Comparison of ENCODE assay signal across 18 cellular contexts in genomic region chr19:15843823-15844222, GRCh38. TPM values are rescaled to one million over a fixed set of nuclear protein-coding genes. Genes with fewer than 3 reads are reported as not detected.
DNase-seq lines count a peak whose midpoint lies in the region; ATAC-seq and TF ChIP-seq lines count a peak whose summit lies in the region.
"Not testable (repeated sequence)": the region's sequence is repeated elsewhere in the genome, so short reads cannot be mapped to it uniquely, and the experiment has no call there.
"Had no signal": no experiment of that assay in that cellular context is flagged by ENCODE, and none has a peak within 500 bp of the region (broad histone marks: within the 10 kb centered on the region; RNA-seq: fewer than 3 reads in every experiment).

No MANE protein-coding gene starts in this region.

- not testable (repeated sequence) for H3K27ac ChIP-seq in CD4-positive, alpha-beta T cell (ENCODE audit: low read depth, low read length); lower lobe of right lung

- POLR2A ChIA-PET in CD4-positive, alpha-beta T cell (lab: Charles Lee), result interaction anchor here (1.2 to 1.4 kb wide), 2 partner anchors 8 to 18 kb away, joined by 5 to 7 read pairs; no protein-coding TSS in a partner anchor
- POLR2A ChIA-PET in activated CD4-positive, alpha-beta T cell treated with anti-CD3 and anti-CD28 coated beads for 36 hours (lab: Charles Lee), result not testable (repeated sequence)

- H3K4me1 ChIP-seq in lower lobe of right lung, result not testable (repeated sequence)

- CTCF ChIA-PET in CD4-positive, alpha-beta T cell (lab: Charles Lee), result not testable (repeated sequence)
- CTCF ChIA-PET in activated CD4-positive, alpha-beta T cell treated with anti-CD3 and anti-CD28 coated beads for 36 hours (lab: Charles Lee), result interaction anchor here (0.6 to 1.3 kb wide), 3 partner anchors 13 to 333 kb away, joined by 3 to 4 read pairs (median 4); no protein-coding TSS in a partner anchor

- H3K27me3 Mint-ChIP-seq in CD4-positive, alpha-beta T cell; activated CD4-positive, alpha-beta T cell treated with anti-CD3 and anti-CD28 coated beads for 36 hours; activated naive CD4-positive, alpha-beta T cell treated with anti-CD3 and anti-CD28 coated beads, Interleukin-2, amount 50 U/mL, for 24 hours; effector memory CD8-positive, alpha-beta T cell: not testable (repeated sequence)

- H3K9me3 ChIP-seq in CD4-positive, alpha-beta T cell (ENCODE audit: control insufficient read depth, low read length); lower lobe of right lung: not testable (repeated sequence)

- H3K4me1 Mint-ChIP-seq in CD4-positive, alpha-beta T cell (ENCODE audit: low read depth), result peaks cover 40% of the 10 kb centered on the region
- H3K4me1 Mint-ChIP-seq in activated CD4-positive, alpha-beta T cell treated with anti-CD3 and anti-CD28 coated beads for 36 hours, result peaks cover 21% of the 10 kb centered on the region
- peaks cover 43% of the 10 kb centered on the region for H3K4me1 Mint-ChIP-seq in activated naive CD4-positive, alpha-beta T cell treated with anti-CD3 and anti-CD28 coated beads, Interleukin-2, amount 50 U/mL, for 24 hours
- H3K4me1 Mint-ChIP-seq in effector memory CD8-positive, alpha-beta T cell (ENCODE audit: low read depth in 2 of 2), result peaks cover 32 to 39% of the 10 kb centered on the region in 2 donors
- H3K4me1 Mint-ChIP-seq in stimulated activated effector memory CD8-positive, alpha-beta T cell treated with anti-CD3 and anti-CD28 coated beads, Interleukin-12 subunit alpha, Interleukin-12 subunit beta, amount 100 ng/mL, for 72 hours, result peaks cover 36% of the 10 kb centered on the region

- ATAC-seq in CD4-positive, alpha-beta T cell (ENCODE audit: poor library complexity); activated CD4-positive, alpha-beta T cell treated with anti-CD3 and anti-CD28 coated beads for 36 hours; effector memory CD8-positive, alpha-beta T cell (replicated peaks); stimulated activated effector memory CD8-positive, alpha-beta T cell treated with anti-CD3 and anti-CD28 coated beads, Interleukin-12 subunit alpha, Interleukin-12 subunit beta, amount 100 ng/mL, for 72 hours: not testable (repeated sequence)
- ATAC-seq in lower lobe of right lung, result peak; percentile 76 to 86

- not testable (repeated sequence) for TF ChIP-seq CTCF in CD4-positive, alpha-beta T cell (IDR thresholded peaks at IDR 0.05); lower lobe of right lung (IDR thresholded peaks at IDR 0.05)

- not testable (repeated sequence) for TF ChIP-seq EP300 in Ishikawa (IDR thresholded peaks at IDR 0.05; ENCODE audit: borderline replicate concordance)

- H3K27me3 ChIP-seq in CD4-positive, alpha-beta T cell (ENCODE audit: control insufficient read depth, insufficient read depth, low read length); lower lobe of right lung (ENCODE audit: low read depth): not testable (repeated sequence)

- intact Hi-C loops in CD4-positive, alpha-beta T cell (cut with DNase I, micrococcal nuclease); activated CD4-positive, alpha-beta T cell treated with anti-CD3 and anti-CD28 coated beads for 36 hours (cut with DNase I, micrococcal nuclease); lower lobe of right lung (cut with DNase I): not testable (repeated sequence)

- not testable (repeated sequence) for DNase-seq in CD4-positive, alpha-beta T cell; activated CD4-positive, alpha-beta T cell treated with anti-CD3 and anti-CD28 coated beads for 36 hours; effector memory CD8-positive, alpha-beta T cell; stimulated activated effector memory CD8-positive, alpha-beta T cell treated with anti-CD3 and anti-CD28 coated beads, Interleukin-12 subunit alpha, Interleukin-12 subunit beta, amount 100 ng/mL, for 72 hours (ENCODE audit: low spot score in 2 of 2)
- DNase-seq in NCI-H2029 treated with DMSO at 0.1 percent for 48 hours (lab: John Stamatoyannopoulos, UW) (peak; percentile 31), lower lobe of right lung (peak; percentile 93)

- not testable (repeated sequence) for H3K4me3 ChIP-seq in lower lobe of right lung

- H3K9me3 Mint-ChIP-seq in CD4-positive, alpha-beta T cell; activated CD4-positive, alpha-beta T cell treated with anti-CD3 and anti-CD28 coated beads for 36 hours (ENCODE audit: low read depth); activated naive CD4-positive, alpha-beta T cell treated with anti-CD3 and anti-CD28 coated beads, Interleukin-2, amount 50 U/mL, for 24 hours; effector memory CD8-positive, alpha-beta T cell; stimulated activated effector memory CD8-positive, alpha-beta T cell treated with anti-CD3 and anti-CD28 coated beads, Interleukin-12 subunit alpha, Interleukin-12 subunit beta, amount 100 ng/mL, for 72 hours: not testable (repeated sequence)

- not testable (repeated sequence) for H3K36me3 Mint-ChIP-seq in CD4-positive, alpha-beta T cell (ENCODE audit: low read depth); activated CD4-positive, alpha-beta T cell treated with anti-CD3 and anti-CD28 coated beads for 36 hours (ENCODE audit: low read depth); activated naive CD4-positive, alpha-beta T cell treated with anti-CD3 and anti-CD28 coated beads, Interleukin-2, amount 50 U/mL, for 24 hours; effector memory CD8-positive, alpha-beta T cell (ENCODE audit: insufficient read depth); stimulated activated effector memory CD8-positive, alpha-beta T cell treated with anti-CD3 and anti-CD28 coated beads, Interleukin-12 subunit alpha, Interleukin-12 subunit beta, amount 100 ng/mL, for 72 hours

- H3K4me3 Mint-ChIP-seq in CD4-positive, alpha-beta T cell, result peak overlapping the region; percentile 17
- not testable (repeated sequence) for H3K4me3 Mint-ChIP-seq in activated CD4-positive, alpha-beta T cell treated with anti-CD3 and anti-CD28 coated beads for 36 hours; activated naive CD4-positive, alpha-beta T cell treated with anti-CD3 and anti-CD28 coated beads, Interleukin-2, amount 50 U/mL, for 24 hours; stimulated activated effector memory CD8-positive, alpha-beta T cell treated with anti-CD3 and anti-CD28 coated beads, Interleukin-12 subunit alpha, Interleukin-12 subunit beta, amount 100 ng/mL, for 72 hours
- H3K4me3 Mint-ChIP-seq in effector memory CD8-positive, alpha-beta T cell, result peak overlapping the region; percentile 21 to 51

- H3K36me3 ChIP-seq in lower lobe of right lung, result not testable (repeated sequence)

- TF ChIP-seq RAD21 in Ishikawa (IDR thresholded peaks at IDR 0.05; ENCODE audit: low read depth), result not testable (repeated sequence)

- peak overlapping the region; percentile 76 for H3K27ac Mint-ChIP-seq in CD4-positive, alpha-beta T cell
- peak overlapping the region; percentile 22 for H3K27ac Mint-ChIP-seq in activated CD4-positive, alpha-beta T cell treated with anti-CD3 and anti-CD28 coated beads for 36 hours
- H3K27ac Mint-ChIP-seq in activated naive CD4-positive, alpha-beta T cell treated with anti-CD3 and anti-CD28 coated beads, Interleukin-2, amount 50 U/mL, for 24 hours, result peak overlapping the region; percentile 86
- H3K27ac Mint-ChIP-seq in effector memory CD8-positive, alpha-beta T cell, result peak overlapping the region in 1 of 2 donors; percentile 81
- peak overlapping the region; percentile 60 for H3K27ac Mint-ChIP-seq in stimulated activated effector memory CD8-positive, alpha-beta T cell treated with anti-CD3 and anti-CD28 coated beads, Interleukin-12 subunit alpha, Interleukin-12 subunit beta, amount 100 ng/mL, for 72 hours

TF ChIP-seq in Ishikawa, 13 proteins besides CTCF, POLR2A, EP300 and RAD21:
- peak; percentile 34; the same call in 1 of the 2 replicates for TF ChIP-seq CEBPB (IDR thresholded peaks at IDR 0.05)

RNA-seq across cellular contexts. Expression of gene OR10H1, which starts 28.4 kb away (rescaled TPM):
- under 1 TPM in 1 of 2 experiments, not detected in 1; 0.08 TPM for total RNA-seq in CD4-positive, alpha-beta T cell
- not detected for total RNA-seq in activated CD4-positive, alpha-beta T cell treated with anti-CD3 and anti-CD28 coated beads for 36 hours
- not detected for total RNA-seq in lower lobe of right lung
- total RNA-seq: gastroesophageal sphincter, mucosa of gallbladder, neural crest cell, ovary, right atrium auricular region, Right ventricle myocardium inferior, spleen, thoracic aorta, vagina had no signal

RNA-seq across cellular contexts. Expression of gene CYP4F2, which starts 54.1 kb away (rescaled TPM):
- not detected for total RNA-seq in CD4-positive, alpha-beta T cell
- not detected for total RNA-seq in activated CD4-positive, alpha-beta T cell treated with anti-CD3 and anti-CD28 coated beads for 36 hours
- not detected for total RNA-seq in lower lobe of right lung
- total RNA-seq: gastroesophageal sphincter, neural crest cell, right atrium auricular region, Right ventricle myocardium inferior, thoracic aorta had no signal

RNA-seq across cellular contexts. Expression of gene OR10H5, which starts 56.4 kb away (rescaled TPM):
- total RNA-seq in CD4-positive, alpha-beta T cell, result not detected
- not detected for total RNA-seq in activated CD4-positive, alpha-beta T cell treated with anti-CD3 and anti-CD28 coated beads for 36 hours
- total RNA-seq in lower lobe of right lung, result not detected
- total RNA-seq: activated T-cell treated with anti-CD3 and anti-CD28 coated beads, Interleukin-2, amount 50 U/mL, for 72 hours; gastroesophageal sphincter; mucosa of gallbladder; neural crest cell; ovary; right atrium auricular region; Right ventricle myocardium inferior; spleen; thoracic aorta; vagina had no signal
